ENCODE assay signal across 9 cellular contexts in genomic region chr14:21997300-21997699, GRCh38.
A peak's percentile ranks its signal among the peaks of the same experiment; 100 is the strongest.
DNase-seq lines count a peak whose midpoint lies in the region; ATAC-seq, FAIRE-seq and TF ChIP-seq lines count a peak whose summit lies in the region.
"Had no signal": no experiment of that assay in that cellular context is flagged by ENCODE, and none has a peak within 500 bp of the region (broad histone marks: within the 10 kb centered on the region; RNA-seq: fewer than 3 reads in every experiment).

No MANE protein-coding gene starts in this region.

- SMC1A ChIA-PET in GM12878 (lab: Charles Lee; ENCODE audit: uncharacterized antibody, unreplicated experiment) = no interaction called here

- no peak overlapping the region for H3K27ac ChIP-seq in GM12878 (ENCODE audit: control insufficient read depth, insufficient read depth)
- no peak overlapping the region for H3K27ac ChIP-seq in pancreas

- no peaks in the 10 kb centered on the region for H3K36me3 Mint-ChIP-seq in naive thymus-derived CD8-positive, alpha-beta T cell

- peak; percentile 19 to 28 (median 26); a peak in 3 of 6 replicates for TF ChIP-seq CTCF in GM12878 (IDR thresholded peaks at IDR 0.05 in 2 of 3, conservative IDR thresholded peaks at IDR 0.05 in 1 of 3; ENCODE audit: control insufficient read depth in 2 of 3, extremely low read depth in 1 of 3, insufficient read depth in 1 of 3, low read depth in 3 of 3, low read length in 3 of 3)
- no peak for TF ChIP-seq CTCF in pancreas (IDR thresholded peaks at IDR 0.05)

- in situ Hi-C loops in GM12878 (cut with MboI) = no loop called here

- CTCF ChIA-PET in GM12878 (lab: Yijun Ruan, JAX) = interaction anchor here (0.7 to 1.4 kb wide), 7 partner anchors 9 to 103 kb away, joined by 3 to 7 read pairs (median 3); no protein-coding TSS in a partner anchor

- H3K4me3 Mint-ChIP-seq in naive thymus-derived CD8-positive, alpha-beta T cell = peak overlapping the region; percentile 83 to 94 (median 91)

- ATAC-seq in GM12878 (peak; percentile 62), GM21717 (IDR thresholded peaks at IDR 0.05; ENCODE audit: unreplicated experiment) (no peak), pancreas (no peak)
- ATAC-seq in naive thymus-derived CD8-positive, alpha-beta T cell = peak; percentile 85 to 92

- no peaks in the 10 kb centered on the region for H4K20me1 ChIP-seq in GM12878 (ENCODE audit: control insufficient read depth, insufficient read depth)

- POLR2A ChIA-PET in GM12878 (lab: Charles Lee) = no interaction called here
- POLR2A ChIA-PET in naive thymus-derived CD8-positive, alpha-beta T cell (lab: Charles Lee) = interaction anchor here (0.8 to 1.3 kb wide), 15 partner anchors 14 to 572 kb away, joined by 3 to 6 read pairs (median 4); no protein-coding TSS in a partner anchor

- TF ChIP-seq EP300 in GM12878 (IDR thresholded peaks at IDR 0.05; ENCODE audit: borderline replicate concordance in 1 of 2, control insufficient read depth in 1 of 2, low read depth in 2 of 2, low read length in 2 of 2) = no peak

- FAIRE-seq in GM12878 (lab: Jason Lieb, UNC) (peak; percentile 44), pancreas (lab: Jason Lieb, UNC) (no peak)

- H3K9me3 ChIP-seq in GM12878 (replicated peaks; ENCODE audit: control insufficient read depth, insufficient read depth, low read length) (no peaks in the 10 kb centered on the region), pancreas (no peaks in the 10 kb centered on the region)

- H3K27ac Mint-ChIP-seq in naive thymus-derived CD8-positive, alpha-beta T cell = peak overlapping the region in 9 of 10 donors; percentile 83 to 95 (median 88)

- TF ChIP-seq RAD21 in GM12878 (IDR thresholded peaks at IDR 0.05; ENCODE audit: insufficient read depth, low read depth, low read length) = no peak

- H3K36me3 ChIP-seq in GM12878 (ENCODE audit: control insufficient read depth in 2 of 2, insufficient read depth in 2 of 2, low read length in 1 of 2) (no peaks in the 10 kb centered on the region), pancreas (no peaks in the 10 kb centered on the region)

- no TSS peak for BruUV-seq in GM12878 (replicated peaks; lab: Mats Ljungman, UMichigan)

- 0% methylated on average over 3 of the region's 3 CpGs for WGBS in GM12878 (ENCODE audit: insufficient coverage, insufficient replicate concordance, low lambda C conversion rate, missing lambda C conversion rate)
- WGBS in pancreas, 2 donors = 28 to 29% methylated on average over 3 of the region's 3 CpGs

- H3K27me3 ChIP-seq in GM12878 (replicated peaks in 1 of 2; ENCODE audit: control insufficient read depth in 2 of 2, insufficient read depth in 2 of 2, low read length in 1 of 2) = no peaks in the 10 kb centered on the region
- peaks cover 0 to 6% (median 0%) of the 10 kb centered on the region in 4 donors for H3K27me3 ChIP-seq in pancreas

- H3K4me3 ChIP-seq in GM12878 (no peak overlapping the region), pancreas (no peak overlapping the region)

- intact Hi-C loops in GM12878 (cut with micrococcal nuclease; ENCODE audit: unreplicated experiment) (no loop called here), pancreas (cut with DNase I) (no loop called here)

- H2AFZ ChIP-seq in GM12878 (ENCODE audit: control insufficient read depth, low read depth, low read length) = no peak overlapping the region

- H3K9ac ChIP-seq in GM12878 (ENCODE audit: control insufficient read depth, insufficient read depth, low read length) = no peak overlapping the region

- H3K4me1 Mint-ChIP-seq in naive thymus-derived CD8-positive, alpha-beta T cell = peaks cover 2 to 16% (median 6%) of the 10 kb centered on the region in 4 donors

- no peaks in the 10 kb centered on the region for H3K4me1 ChIP-seq in GM12878 (ENCODE audit: control insufficient read depth, insufficient read depth, low read length)
- no peaks in the 10 kb centered on the region for H3K4me1 ChIP-seq in pancreas

- DNase-seq in DMS 273 (lab: John Stamatoyannopoulos, UW; ENCODE audit: unreplicated experiment) (peak; percentile 11), DMS 273 treated with DMSO at 0.1 percent for 48 hours (lab: John Stamatoyannopoulos, UW) (no peak), NCI-H82 (lab: John Stamatoyannopoulos, UW) (peak; percentile 99), GM12878 (ENCODE audit: low read depth, low spot score) (no peak), pancreas (no peak), GOT3 (lab: John Stamatoyannopoulos, UW) (no peak)
- peak in 7 of 10 donors; percentile 10 to 67 (median 46) for DNase-seq in naive thymus-derived CD8-positive, alpha-beta T cell
- DNase-seq: 8988T had no signal

- H3K79me2 ChIP-seq in GM12878 (ENCODE audit: control insufficient read depth, insufficient read depth, low read length) = no peaks in the 10 kb centered on the region

- no peak overlapping the region for H3K4me2 ChIP-seq in GM12878 (ENCODE audit: control insufficient read depth, insufficient read depth)

- TF ChIP-seq POLR2A in GM12878 (IDR thresholded peaks at IDR 0.05; ENCODE audit: low read depth, low read length) = no peak

- RAD21 ChIA-PET in GM12878 (lab: Charles Lee; ENCODE audit: unreplicated experiment) = interaction anchor here (0.8 kb wide), 1 partner anchor 19 kb away, joined by 3 read pairs; no protein-coding TSS in a partner anchor

- no peaks in the 10 kb centered on the region for H3K9me3 Mint-ChIP-seq in naive thymus-derived CD8-positive, alpha-beta T cell

- peaks cover 0 to 1% (median 0%) of the 10 kb centered on the region in 5 donors for H3K27me3 Mint-ChIP-seq in naive thymus-derived CD8-positive, alpha-beta T cell

TF ChIP-seq in GM12878, 131 proteins besides CTCF, POLR2A, EP300 and RAD21:
- no peak for TF ChIP-seq BMI1 (IDR thresholded peaks at IDR 0.05; ENCODE audit: borderline replicate concordance)
- TF ChIP-seq EED (IDR thresholded peaks at IDR 0.05; ENCODE audit: low read depth) = no peak
- no peak for TF ChIP-seq TAF1 (IDR thresholded peaks at IDR 0.05; ENCODE audit: borderline replicate concordance, low read depth, low read length)
- no peak for TF ChIP-seq ZNF207 (IDR thresholded peaks at IDR 0.05; ENCODE audit: borderline replicate concordance)
- no peak for TF ChIP-seq SRF (IDR thresholded peaks at IDR 0.05; ENCODE audit: low read depth in 2 of 2, low read length in 2 of 2)
- no peak for TF ChIP-seq YBX1 (IDR thresholded peaks at IDR 0.05)
- TF ChIP-seq TCF3 (IDR thresholded peaks at IDR 0.05; ENCODE audit: borderline replicate concordance, insufficient read depth, low read depth, low read length) = no peak
TF ChIP-seq in GM12878: peak in this region for 0.

Comparison
In these comparisons a context has a peak if more than half of its experiments do, and no peak if none do; other contexts are left out.
1. DNase-seq: peak in DMS 273 (single experiment), NCI-H82 (single experiment) and naive thymus-derived CD8-positive, alpha-beta T cell (7 of 10); none in DMS 273 treated with DMSO at 0.1 percent for 48 hours (single experiment), GM12878 (single experiment), pancreas (0 of 6) and GOT3 (single experiment).
2. ATAC-seq: peak in GM12878 (single experiment) and naive thymus-derived CD8-positive, alpha-beta T cell (2 of 2); none in GM21717 (single experiment) and pancreas (0 of 4).
3. CTCF ChIP-seq: peak in GM12878 (3 of 3); none in pancreas (0 of 4).